Comparison of ENCODE assay signal across 17 cellular contexts in genomic region chr9:96080364-96080763, GRCh38.
DNase-seq lines count a peak whose midpoint lies in the region; TF ChIP-seq lines count a peak whose summit lies in the region.
"Had no signal": no experiment of that assay in that cellular context is flagged by ENCODE, and none has a peak within 500 bp of the region (broad histone marks: within the 10 kb centered on the region; RNA-seq: fewer than 3 reads in every experiment).

No MANE protein-coding gene starts in this region.

- H3K36me3 ChIP-seq in WERI-Rb-1 (no peaks in the 10 kb centered on the region), left ventricle myocardium inferior (no peaks in the 10 kb centered on the region), spleen (no peaks in the 10 kb centered on the region)
- H3K36me3 ChIP-seq: heart left ventricle had no signal

- DNase-seq in activated effector memory CD4-positive, alpha-beta T cell treated with anti-CD3 and anti-CD28 coated beads, Interleukin-2, amount 50 U/mL, for 16 hours = peak; percentile 4
- no peak for DNase-seq in activated effector memory CD4-positive, alpha-beta T cell treated with Interleukin-2 at 50 U/mL for 16 hours
- DNase-seq in MCF 10A (ENCODE audit: unreplicated experiment) = peak; percentile 99
- peak; percentile 97 for DNase-seq in kidney tubule cell (ENCODE audit: low spot score)
- DNase-seq in WERI-Rb-1 = no peak
- no peak for DNase-seq in COLO829 (ENCODE audit: low spot score)
- DNase-seq in left ventricle myocardium inferior = no peak
- DNase-seq in spleen = no peak
- DNase-seq: activated B cell treated with CpG ODN at 0.5 μM for 24 hours; CD8-positive, alpha-beta memory T cell; heart left ventricle; MM.1S; naive thymus-derived CD8-positive, alpha-beta T cell; stimulated activated CD4-positive, alpha-beta T cell treated with anti-CD3 and anti-CD28 coated beads, Interleukin-2, amount 100 ng/mL, for 24 hours; stimulated activated CD8-positive, alpha-beta memory T cell treated with anti-CD3 and anti-CD28 coated beads, Interleukin-4, amount 100 ng/mL, for 48 hours; trophoblast cell had no signal

- 75 to 86% (median 80%) methylated on average over 8 of the region's 8 CpGs for WGBS in spleen, 5 donors

- H3K4me1 ChIP-seq in left ventricle myocardium inferior = no peaks in the 10 kb centered on the region
- no peaks in the 10 kb centered on the region for H3K4me1 ChIP-seq in spleen
- H3K4me1 ChIP-seq: heart left ventricle had no signal

- peak overlapping the region; percentile 2 for H3K4me3 Mint-ChIP-seq in MCF 10A (ENCODE audit: unreplicated experiment)
- H3K4me3 Mint-ChIP-seq: activated B cell treated with CpG ODN at 0.5 μM for 24 hours; CD8-positive, alpha-beta memory T cell; naive thymus-derived CD8-positive, alpha-beta T cell had no signal

- H3K9me3 ChIP-seq in WERI-Rb-1 (ENCODE audit: severe bottlenecking) (no peaks in the 10 kb centered on the region), left ventricle myocardium inferior (replicated peaks) (no peaks in the 10 kb centered on the region), spleen (no peaks in the 10 kb centered on the region)
- H3K9me3 ChIP-seq: heart left ventricle had no signal

- POLR2A ChIA-PET in MCF 10A (lab: Yijun Ruan, JAX) = interaction anchor here (0.9 to 1.5 kb wide), 2 partner anchors 129 to 157 kb away, joined by 3 read pairs; no protein-coding TSS in a partner anchor

- H3K27ac ChIP-seq in WERI-Rb-1 = no peak overlapping the region
- no peak overlapping the region for H3K27ac ChIP-seq in left ventricle myocardium inferior (replicated peaks)
- no peak overlapping the region for H3K27ac ChIP-seq in spleen

- no peaks in the 10 kb centered on the region for H3K36me3 Mint-ChIP-seq in MCF 10A (ENCODE audit: insufficient read depth, unreplicated experiment)
- H3K36me3 Mint-ChIP-seq: activated naive CD4-positive, alpha-beta T cell treated with anti-CD3 and anti-CD28 coated beads, Interleukin-2, amount 50 U/mL, for 72 hours; CD8-positive, alpha-beta memory T cell; naive thymus-derived CD8-positive, alpha-beta T cell had no signal

- H3K4me1 Mint-ChIP-seq in MCF 10A (ENCODE audit: insufficient read depth, unreplicated experiment) = no peaks in the 10 kb centered on the region
- H3K4me1 Mint-ChIP-seq: activated B cell treated with CpG ODN at 0.5 μM for 24 hours; CD8-positive, alpha-beta memory T cell had no signal

- BruUV-seq in MCF 10A (replicated peaks; lab: Mats Ljungman, UMichigan) = no TSS peak

- H3K4me3 ChIP-seq in WERI-Rb-1 (ENCODE audit: low read depth, low read length) (no peak overlapping the region), left ventricle myocardium inferior (no peak overlapping the region), spleen (no peak overlapping the region)
- H3K4me3 ChIP-seq: heart left ventricle had no signal

- H3K27ac Mint-ChIP-seq in MCF 10A (ENCODE audit: low read depth, unreplicated experiment) = no peak overlapping the region
- H3K27ac Mint-ChIP-seq: activated B cell treated with CpG ODN at 0.5 μM for 24 hours; activated naive CD4-positive, alpha-beta T cell treated with anti-CD3 and anti-CD28 coated beads, Interleukin-2, amount 50 U/mL, for 72 hours; CD8-positive, alpha-beta memory T cell; naive thymus-derived CD8-positive, alpha-beta T cell had no signal

- H3K27me3 ChIP-seq in WERI-Rb-1 (ENCODE audit: insufficient read depth, low read depth, severe bottlenecking) = no peaks in the 10 kb centered on the region
- H3K27me3 ChIP-seq in left ventricle myocardium inferior (ENCODE audit: low read depth) = peaks cover 33% of the 10 kb centered on the region
- H3K27me3 ChIP-seq in spleen (replicated peaks in 1 of 7) = peaks cover 0 to under 1% (median 0%) of the 10 kb centered on the region in 7 donors

- TF ChIP-seq POLR2A in spleen (IDR thresholded peaks at IDR 0.05) = no peak

- peaks cover 13% of the 10 kb centered on the region for H3K27me3 Mint-ChIP-seq in MCF 10A (ENCODE audit: insufficient read depth, unreplicated experiment)

- no peaks in the 10 kb centered on the region for H3K9me3 Mint-ChIP-seq in MCF 10A (ENCODE audit: unreplicated experiment)
- H3K9me3 Mint-ChIP-seq: activated B cell treated with CpG ODN at 0.5 μM for 24 hours; activated naive CD4-positive, alpha-beta T cell treated with anti-CD3 and anti-CD28 coated beads, Interleukin-2, amount 50 U/mL, for 72 hours; CD8-positive, alpha-beta memory T cell; naive thymus-derived CD8-positive, alpha-beta T cell had no signal

- CTCF ChIA-PET in MCF 10A (lab: Yijun Ruan, JAX) = interaction anchor here (1.0 kb wide), 1 partner anchor 202 kb away, joined by 3 read pairs; no protein-coding TSS in a partner anchor

- intact Hi-C loops in MCF 10A (cut with micrococcal nuclease) (loop anchor here (1.0 to 2.0 kb wide), 2 partner anchors 59 to 574 kb away; no protein-coding TSS in a partner anchor), left ventricle myocardium inferior (cut with micrococcal nuclease) (no loop called here), spleen (cut with DNase I; ENCODE audit: low total_unique reads) (no loop called here)

- no peak for TF ChIP-seq CTCF in MCF 10A (IDR thresholded peaks at IDR 0.05; ENCODE audit: unreplicated experiment)
- TF ChIP-seq CTCF in WERI-Rb-1 (IDR thresholded peaks at IDR 0.05; ENCODE audit: low read depth, low read length) = no peak
- TF ChIP-seq CTCF in left ventricle myocardium inferior (IDR thresholded peaks at IDR 0.05; ENCODE audit: borderline replicate concordance) = no peak
- TF ChIP-seq CTCF in spleen (IDR thresholded peaks at IDR 0.05 in 8 of 11, conservative IDR thresholded peaks at IDR 0.05 in 3 of 11) = no peak

Comparison
In these comparisons a context has a peak if more than half of its experiments do, and no peak if none do; other contexts are left out.
1. DNase-seq: peak in activated effector memory CD4-positive, alpha-beta T cell treated with anti-CD3 and anti-CD28 coated beads, Interleukin-2, amount 50 U/mL, for 16 hours (single experiment), MCF 10A (single experiment) and kidney tubule cell (single experiment); none in activated effector memory CD4-positive, alpha-beta T cell treated with Interleukin-2 at 50 U/mL for 16 hours (single experiment), WERI-Rb-1 (single experiment), COLO829 (single experiment), left ventricle myocardium inferior (single experiment) and spleen (single experiment).